In genomic region chr2:88048541-88048940, GRCh38 we compare ENCODE assay signal across 1 cellular context.
A peak's percentile ranks its signal among the peaks of the same experiment; 100 is the strongest.
TF ChIP-seq lines count a peak whose summit lies in the region.

No MANE protein-coding gene starts in this region.

TF ChIP-seq in HepG2, 621 proteins besides CTCF, POLR2A, EP300 and RAD21:
- TF ChIP-seq JUN (CRISPR knock-in tag; IDR thresholded peaks at IDR 0.05) (no peak), ZBED4 (CRISPR knock-in tag; IDR thresholded peaks at IDR 0.05; ENCODE audit: borderline replicate concordance) (no peak), POLR2AphosphoS5 (IDR thresholded peaks at IDR 0.05; ENCODE audit: low read depth, low read length) (0 out of 2 replicates have a peak, but pooled peaks have one; percentile 18)
TF ChIP-seq in HepG2: peak in this region for 1.
